26 cellular contexts compared by ENCODE assay signal in the genomic region with DNA sequence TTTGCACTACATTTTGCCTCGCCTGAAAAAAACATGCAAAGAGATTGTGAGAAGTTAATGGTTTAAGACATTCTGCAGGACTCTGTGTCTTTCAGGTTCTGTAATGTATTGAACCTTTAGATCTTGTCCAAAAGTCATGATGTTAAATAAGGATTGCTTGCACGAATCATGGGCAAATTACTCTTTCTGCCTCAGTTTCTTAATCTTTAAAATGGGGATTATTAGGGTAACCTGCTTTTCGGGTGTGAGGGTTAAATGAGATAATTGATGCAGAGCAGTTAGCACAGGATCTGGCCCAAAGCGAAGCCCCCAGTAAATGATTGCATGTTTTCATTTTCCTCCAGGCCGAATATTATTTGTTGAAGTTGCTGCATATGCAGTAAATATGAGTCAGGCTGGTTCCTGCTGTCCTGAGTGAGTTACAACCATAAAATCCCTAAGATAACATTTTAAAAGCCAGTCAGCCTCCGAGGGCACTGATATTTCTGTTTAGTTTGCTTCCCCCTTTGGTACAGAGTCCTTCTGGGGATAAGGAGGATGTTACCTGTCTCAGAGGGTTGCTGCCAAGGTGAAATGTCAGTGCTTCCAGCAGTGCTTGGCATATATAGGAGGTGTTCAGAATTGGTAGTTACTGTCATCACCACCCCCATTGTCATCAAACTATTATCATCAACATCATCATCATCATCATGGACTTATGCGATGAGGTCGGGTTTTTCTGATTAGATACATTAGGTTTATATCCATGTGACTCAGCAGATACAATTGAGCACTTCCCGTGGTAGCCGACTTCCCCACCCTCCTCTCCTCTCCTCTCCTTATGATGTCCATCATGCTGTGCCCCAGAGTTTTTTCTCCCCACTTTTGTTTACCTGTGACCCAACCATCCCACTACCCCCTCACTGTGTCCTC. TPM values are rescaled to one million over a fixed set of nuclear protein-coding genes. Genes with fewer than 3 reads are reported as not detected.
A peak's percentile ranks its signal among the peaks of the same experiment; 100 is the strongest.
DNase-seq lines count a peak whose midpoint lies in the region; ATAC-seq, FAIRE-seq and TF ChIP-seq lines count a peak whose summit lies in the region.
"Had no signal": no experiment of that assay in that cellular context is flagged by ENCODE, and none has a peak within 500 bp of the region (broad histone marks: within the 10 kb centered on the region; RNA-seq: fewer than 3 reads in every experiment).

No MANE protein-coding gene starts in this region.

- CTCF ChIA-PET in HepG2 (lab: Yijun Ruan, JAX; ENCODE audit: low intra/inter-chr PET ratio, low total read pairs), result no interaction called here

- WGBS in HepG2 (ENCODE audit: low lambda C conversion rate), result 33% methylated on average over 10 of the region's 10 CpGs
- WGBS in right lobe of liver (ENCODE audit: insufficient coverage, low coverage, low lambda C conversion rate, missing lambda C conversion rate), result 77% methylated on average over 6 of the region's 10 CpGs
- 35 to 62% (median 58%) methylated on average over 10 of the region's 10 CpGs for WGBS in small intestine, 3 donors

- H3K9ac ChIP-seq in HepG2 (ENCODE audit: insufficient read depth, low read depth, low read length), result no peak overlapping the region

- H3K4me1 ChIP-seq in HepG2 (ENCODE audit: insufficient read depth, low read length) (peaks cover 24% of the 10 kb centered on the region), right lobe of liver (peaks cover 0 to 10% (median 0%) of the 10 kb centered on the region in 4 donors), small intestine (ENCODE audit: control insufficient read depth in 2 of 2, insufficient read depth in 1 of 2, low read depth in 1 of 2, low read length in 1 of 2) (peaks cover 6 to 7% of the 10 kb centered on the region in 2 donors)

- TF ChIP-seq POLR2A in HepG2 (IDR thresholded peaks at IDR 0.05; ENCODE audit: insufficient read depth in 1 of 2, low read depth in 2 of 2, low read length in 2 of 2), result no peak
- no peak for TF ChIP-seq POLR2A in right lobe of liver (IDR thresholded peaks at IDR 0.05)

- no peaks in the 10 kb centered on the region for H3K79me2 ChIP-seq in HepG2 (ENCODE audit: insufficient read depth, low read length)

- no peak for TF ChIP-seq EP300 in HepG2 (IDR thresholded peaks at IDR 0.05; ENCODE audit: low read depth in 2 of 2, low read length in 2 of 2)
- no peak for TF ChIP-seq EP300 in HepG2 (CRISPR knock-in tag; IDR thresholded peaks at IDR 0.05; ENCODE audit: borderline replicate concordance)

- no TSS peak for BruUV-seq in HepG2 (replicated peaks; lab: Mats Ljungman, UMichigan)

- FAIRE-seq in HepG2 (lab: Jason Lieb, UNC), result no peak
- FAIRE-seq in small intestine (lab: Jason Lieb, UNC), result no peak
- FAIRE-seq in D721Med (lab: Jason Lieb, UNC), result no peak
- FAIRE-seq: endometrium, GM18507, keratinocyte, RCC 7860 had no signal

- no peak overlapping the region for H2AFZ ChIP-seq in HepG2 (ENCODE audit: low read length)

- DNase-seq in HepG2 (ENCODE audit: low spot score), result no peak
- no peak for DNase-seq in right lobe of liver
- peak; percentile 24 for DNase-seq in NCI-H226
- peak; percentile 46 for DNase-seq in choroid plexus epithelial cell (ENCODE audit: low read depth)
- peak; percentile 29 for DNase-seq in small intestine
- no peak for DNase-seq in D721Med (ENCODE audit: insufficient read length, low spot score)
- DNase-seq in COLO829 (ENCODE audit: low spot score), result no peak
- DNase-seq in activated gamma-delta T cell treated with Interleukin-2 at 50 U/mL for 16 hours, result no peak
- DNase-seq: activated CD4-positive, alpha-beta memory T cell treated with anti-CD3 and anti-CD28 coated beads for 36 hours; activated CD8-positive, alpha-beta memory T cell treated with anti-CD3 and anti-CD28 coated beads, Interleukin-2, amount 50 U/mL, for 4 hours; DMS79; NCI-H1048; NCI-H187 treated with DMSO at 0.1 percent for 48 hours; NCI-H2171 treated with DMSO at 0.1 percent for 48 hours; NCI-H526; ovary; SIG-M5; stimulated activated CD4-positive, alpha-beta T cell treated with anti-CD3 and anti-CD28 coated beads, Interleukin-2, amount 100 ng/mL, for 24 hours; trophoblast cell had no signal

- no peak for TF ChIP-seq RAD21 in HepG2 (CRISPR knock-in tag; IDR thresholded peaks at IDR 0.05)

- H3K36me3 ChIP-seq in HepG2 (replicated peaks in 1 of 2; ENCODE audit: control insufficient read depth in 1 of 2, insufficient read depth in 2 of 2, low read length in 2 of 2), result no peaks in the 10 kb centered on the region
- H3K36me3 ChIP-seq in right lobe of liver, result no peaks in the 10 kb centered on the region
- no peaks in the 10 kb centered on the region for H3K36me3 ChIP-seq in small intestine (ENCODE audit: control insufficient read depth in 2 of 2, insufficient read depth in 2 of 2, low read length in 2 of 2)
- H3K36me3 ChIP-seq: ovary had no signal

- no peak for ATAC-seq in HepG2
- ATAC-seq in right lobe of liver, result no peak
- ATAC-seq: activated CD4-positive, CD25-positive, alpha-beta regulatory T cell treated with anti-CD3 and anti-CD28 coated beads, Interleukin-2, amount 50 U/mL, for 24 hours; activated naive CD4-positive, alpha-beta T cell treated with anti-CD3 and anti-CD28 coated beads, Interleukin-2, amount 50 U/mL, for 72 hours; natural killer cell treated with Interleukin-12 subunit alpha and Interleukin-12 subunit beta and Interleukin-15 and Interleukin-18, amount 100 ng/mL, for 72 hours had no signal

- intact Hi-C loops in HepG2 (cut with micrococcal nuclease; ENCODE audit: unreplicated experiment) (no loop called here), right lobe of liver (cut with DNase I) (no loop called here)

- H3K27ac ChIP-seq in HepG2 (ENCODE audit: extremely low read length, insufficient read depth, low read length), result no peak overlapping the region
- H3K27ac ChIP-seq in right lobe of liver, result no peak overlapping the region
- no peak overlapping the region for H3K27ac ChIP-seq in small intestine (ENCODE audit: low read depth in 1 of 2, low read length in 1 of 2)
- H3K27ac ChIP-seq: ovary had no signal

- no peak overlapping the region for H3K4me2 ChIP-seq in HepG2 (ENCODE audit: low read depth, low read length)

- TF ChIP-seq CTCF in HepG2 (CRISPR knock-in tag; IDR thresholded peaks at IDR 0.05) (no peak), right lobe of liver (IDR thresholded peaks at IDR 0.05) (no peak), choroid plexus epithelial cell (conservative IDR thresholded peaks at IDR 0.05; ENCODE audit: low read depth, low read length) (no peak), D721Med (IDR thresholded peaks at IDR 0.05; ENCODE audit: insufficient read depth, missing control alignments) (no peak)

- in situ Hi-C loops in HepG2 (cut with HindIII; ENCODE audit: extremely low pct_ligation_motif_present, low pct_unique_long_range_greater_than_20kb), result no loop called here

- H3K4me3 ChIP-seq in HepG2 (replicated peaks in 1 of 3; ENCODE audit: insufficient read depth in 1 of 3, low read depth in 2 of 3, low read length in 3 of 3) (no peak overlapping the region), right lobe of liver (no peak overlapping the region), choroid plexus epithelial cell (ENCODE audit: low read depth, low read length) (no peak overlapping the region), small intestine (ENCODE audit: low read depth in 1 of 2, low read length in 2 of 2) (no peak overlapping the region)
- H3K4me3 ChIP-seq: ovary had no signal

- no peaks in the 10 kb centered on the region for H4K20me1 ChIP-seq in HepG2 (ENCODE audit: insufficient read depth, low read length)

- H3K9me3 ChIP-seq in HepG2 (ENCODE audit: low read length), result no peaks in the 10 kb centered on the region
- no peaks in the 10 kb centered on the region for H3K9me3 ChIP-seq in right lobe of liver
- H3K9me3 ChIP-seq in small intestine (ENCODE audit: control insufficient read depth, low read depth), result no peaks in the 10 kb centered on the region
- H3K9me3 ChIP-seq: ovary had no signal

- H3K27me3 ChIP-seq in HepG2 (ENCODE audit: control insufficient read depth in 1 of 2, insufficient read depth in 2 of 2, low read length in 2 of 2), result peaks cover 2 to 32% of the 10 kb centered on the region in 2 experiments; a peak in 4 of 5 replicates
- no peaks in the 10 kb centered on the region for H3K27me3 ChIP-seq in right lobe of liver
- H3K27me3 ChIP-seq in small intestine (ENCODE audit: control insufficient read depth in 2 of 2, insufficient read depth in 2 of 2, low read length in 2 of 2), result no peaks in the 10 kb centered on the region
- H3K27me3 ChIP-seq: ovary had no signal

- POLR2A ChIA-PET in HepG2 (lab: Yijun Ruan, JAX), result no interaction called here

RNA-seq across cellular contexts. Expression of a gene that starts 20.6 kb away (rescaled TPM):
- 24.6 and 43.8 TPM in 2 replicates for total RNA-seq in HepG2 (2016; rRNA removed; fragmentation: Illumina TruSeq; extraction: Trizol)
- 13.5 and 14.6 TPM in 2 replicates for total RNA-seq in HepG2 (2016; cell fraction: cytosol; rRNA removed; fragmentation: Illumina TruSeq; extraction: Trizol; ENCODE audit: low read depth)
- 22.9 and 34.1 TPM in 2 replicates for total RNA-seq in HepG2 (2016; cell fraction: insoluble cytoplasmic fraction; rRNA removed; fragmentation: Illumina TruSeq; extraction: Trizol)
- 38.2 and 42.2 TPM in 2 replicates for total RNA-seq in HepG2 (2016; cell fraction: membrane; rRNA removed; fragmentation: Illumina TruSeq; extraction: Trizol)
- total RNA-seq in HepG2 (2016; cell fraction: nucleus; rRNA removed; fragmentation: Illumina TruSeq; extraction: Trizol), result 51.5 and 56.4 TPM in 2 replicates
- polyA plus RNA-seq in HepG2 (2011; rRNA removed), result 18.7 and 20.8 TPM in 2 replicates
- polyA plus RNA-seq in HepG2 (2011; cell fraction: cytosol; rRNA removed), result 12.9 and 15.6 TPM in 2 replicates
- polyA plus RNA-seq in HepG2 (2011; cell fraction: nucleus; rRNA removed), result 45.1 and 48.7 TPM in 2 replicates
- polyA plus RNA-seq in HepG2 (2012), result 43.9 and 44.3 TPM in 2 replicates
- polyA plus RNA-seq in HepG2 (2016; cell fraction: cytosol; fragmentation: Illumina TruSeq; extraction: Trizol; ENCODE audit: low read depth), result 13.4 and 14.4 TPM in 2 replicates
- 50.2 and 64.9 TPM in 2 replicates for polyA plus RNA-seq in HepG2 (2016; cell fraction: insoluble cytoplasmic fraction; fragmentation: Illumina TruSeq; extraction: Trizol; ENCODE audit: low read depth)
- polyA plus RNA-seq in HepG2 (2016; cell fraction: membrane; fragmentation: Illumina TruSeq; extraction: Trizol; ENCODE audit: low read depth), result 28.7 and 35.1 TPM in 2 replicates
- 76.7 and 80.0 TPM in 2 replicates for polyA plus RNA-seq in HepG2 (2016; cell fraction: nucleus; fragmentation: Illumina TruSeq; extraction: Trizol; ENCODE audit: insufficient read depth, low read depth)
- polyA minus RNA-seq in HepG2 (2011; rRNA and poly(A)+ RNA removed; ENCODE audit: low replicate concordance), result 32.6 and 34.6 TPM in 2 replicates
- 25.9 and 33.1 TPM in 2 replicates for polyA minus RNA-seq in HepG2 (2011; cell fraction: cytosol; rRNA and poly(A)+ RNA removed)
- 83.6 and 90.6 TPM in 2 replicates for polyA minus RNA-seq in HepG2 (2011; cell fraction: nucleus; rRNA and poly(A)+ RNA removed)
- 10 to 100 TPM; 20.9 to 33.9 (median 26.3) TPM for total RNA-seq in right lobe of liver
- 10 to 100 TPM; 37.9 to 76.7 (median 55.1) TPM for polyA plus RNA-seq in small intestine

Comparison
In these comparisons a context has a peak if more than half of its experiments do, and no peak if none do; other contexts are left out.
1. DNase-seq: peak in NCI-H226 (single experiment), choroid plexus epithelial cell (single experiment) and small intestine (single experiment); none in HepG2 (single experiment), right lobe of liver (0 of 3), D721Med (single experiment), COLO829 (single experiment) and activated gamma-delta T cell treated with Interleukin-2 at 50 U/mL for 16 hours (single experiment).